In genomic region chr10:31947144-31947926, GRCh38 we compare ENCODE assay signal across 7 cellular contexts. TPM values are rescaled to one million over a fixed set of nuclear protein-coding genes. Genes with fewer than 3 reads are reported as not detected.
DNase-seq lines count a peak whose midpoint lies in the region; ATAC-seq and TF ChIP-seq lines count a peak whose summit lies in the region.

No MANE protein-coding gene starts in this region.

- no peaks in the 10 kb centered on the region for H3K9me3 ChIP-seq in HEK293 (ENCODE audit: control insufficient read depth, insufficient read depth, low read depth, low read length)

- ATAC-seq in esophagus mucosa (peak; percentile 93), omental fat pad (ENCODE audit: low FRiP score) (peak; percentile 92), GM19455 (IDR thresholded peaks at IDR 0.05; ENCODE audit: unreplicated experiment) (no peak), GM18907 (IDR thresholded peaks at IDR 0.05; ENCODE audit: unreplicated experiment) (no peak)

- no peaks in the 10 kb centered on the region for H3K9me3 Mint-ChIP-seq in activated naive CD4-positive, alpha-beta T cell treated with anti-CD3 and anti-CD28 coated beads, Interleukin-2, amount 10 ng/mL, durations not matched to agents 7 days and 5 days

- H3K27ac ChIP-seq in HEK293 (ENCODE audit: extremely low read depth, low read depth, low read length), result no peak overlapping the region

- H3K27ac Mint-ChIP-seq in activated naive CD4-positive, alpha-beta T cell treated with anti-CD3 and anti-CD28 coated beads, Interleukin-2, amount 10 ng/mL, durations not matched to agents 7 days and 5 days, result no peak overlapping the region

- no peak for DNase-seq in omental fat pad (ENCODE audit: low spot score)
- DNase-seq in activated naive CD4-positive, alpha-beta T cell treated with anti-CD3 and anti-CD28 coated beads, Interleukin-2, amount 10 ng/mL, durations not matched to agents 7 days and 5 days, result no peak

- POLR2A ChIA-PET in HEK293 (lab: Yijun Ruan, JAX), result no interaction called here

- H3K27me3 Mint-ChIP-seq in activated naive CD4-positive, alpha-beta T cell treated with anti-CD3 and anti-CD28 coated beads, Interleukin-2, amount 10 ng/mL, durations not matched to agents 7 days and 5 days, result no peaks in the 10 kb centered on the region

- H3K4me1 Mint-ChIP-seq in activated naive CD4-positive, alpha-beta T cell treated with anti-CD3 and anti-CD28 coated beads, Interleukin-2, amount 10 ng/mL, durations not matched to agents 7 days and 5 days, result no peaks in the 10 kb centered on the region

- no peaks in the 10 kb centered on the region for H3K36me3 Mint-ChIP-seq in activated naive CD4-positive, alpha-beta T cell treated with anti-CD3 and anti-CD28 coated beads, Interleukin-2, amount 10 ng/mL, durations not matched to agents 7 days and 5 days

- TF ChIP-seq CTCF in HEK293 (tag by site-specific recombination; IDR thresholded peaks at IDR 0.05) (peak; percentile 63), omental fat pad (IDR thresholded peaks at IDR 0.05) (no peak)

- H3K36me3 ChIP-seq in HEK293 (ENCODE audit: control insufficient read depth in 2 of 2, insufficient read depth in 1 of 2, low read length in 2 of 2), result no peaks in the 10 kb centered on the region

- CTCF ChIA-PET in HEK293 (lab: Yijun Ruan, JAX), result interaction anchor here (0.6 to 2.7 kb wide), 12 partner anchors 11 to 1109 kb away, joined by 3 to 34 read pairs (median 3); no protein-coding TSS in a partner anchor
- CTCF ChIA-PET in activated naive CD4-positive, alpha-beta T cell treated with anti-CD3 and anti-CD28 coated beads, Interleukin-2, amount 10 ng/mL, durations not matched to agents 7 days and 5 days (lab: Charles Lee), result interaction anchor here (2.3 kb wide), 1 partner anchor 85 kb away, joined by 7 read pairs; no protein-coding TSS in a partner anchor

- H3K4me3 Mint-ChIP-seq in activated naive CD4-positive, alpha-beta T cell treated with anti-CD3 and anti-CD28 coated beads, Interleukin-2, amount 10 ng/mL, durations not matched to agents 7 days and 5 days, result no peak overlapping the region

- H3K4me1 ChIP-seq in HEK293 (ENCODE audit: control insufficient read depth, insufficient read depth, low read length), result peaks cover 4% of the 10 kb centered on the region; the same call in 1 of the 2 replicates

- H3K4me3 ChIP-seq in HEK293 (ENCODE audit: low read depth, low read length), result no peak overlapping the region

TF ChIP-seq in HEK293, 187 proteins besides CTCF, POLR2A, EP300 and RAD21 (continues in another document):
- TF ChIP-seq ZNF692 (tag by site-specific recombination; IDR thresholded peaks at IDR 0.05) (0 out of 2 replicates have a peak, but pooled peaks have one; percentile 18), ZNF544 (tag by site-specific recombination; IDR thresholded peaks at IDR 0.05) (no peak), ZNF654 (tag by site-specific recombination; IDR thresholded peaks at IDR 0.05; ENCODE audit: low read depth) (peak; percentile 83), PATZ1 (tag by site-specific recombination; IDR thresholded peaks at IDR 0.05) (no peak), PRDM1 (tag by site-specific recombination; IDR thresholded peaks at IDR 0.05) (0 out of 2 replicates have a peak, but pooled peaks have one; percentile 7), ZNF18 (tag by site-specific recombination; IDR thresholded peaks at IDR 0.05) (0 out of 2 replicates have a peak, but pooled peaks have one; percentile 3)

TF ChIP-seq in PFSK-1, 5 proteins besides CTCF, POLR2A, EP300 and RAD21:
- TF ChIP-seq TAF1 (IDR thresholded peaks at IDR 0.05; ENCODE audit: borderline replicate concordance, insufficient read depth, low read length) (no peak), POLR2AphosphoS5 (IDR thresholded peaks at IDR 0.05; ENCODE audit: low read depth, low read length) (no peak), SIN3A (IDR thresholded peaks at IDR 0.05; ENCODE audit: borderline replicate concordance, insufficient read depth, low read length) (0 out of 2 replicates have a peak, but pooled peaks have one; percentile 46), FOXP2 (optimal IDR thresholded peaks at IDR 0.05; ENCODE audit: borderline replicate concordance, extremely low read depth, extremely low read length, insufficient read depth) (no peak), REST (IDR thresholded peaks at IDR 0.05; ENCODE audit: insufficient read depth in 1 of 2, low read depth in 2 of 2, low read length in 2 of 2) (no peak)

RNA-seq across cellular contexts. Expression of gene ARHGAP12, which starts 18.7 kb away (rescaled TPM):
- 9.3 TPM for polyA plus RNA-seq in PFSK-1 (2012; ENCODE audit: insufficient read length, low read depth)
- total RNA-seq in esophagus mucosa (11.2 TPM), omental fat pad (10 to 100 TPM; 20.4 to 47.4 (median 33.1) TPM)

Comparison
In these comparisons a context has a peak if more than half of its experiments do, and no peak if none do; other contexts are left out.
1. ATAC-seq: peak in esophagus mucosa (single experiment) and omental fat pad (single experiment); none in GM19455 (single experiment) and GM18907 (single experiment).